In genomic region chr11:70578371-70578770, GRCh38 we compare ENCODE assay signal across 21 cellular contexts.
DNase-seq lines count a peak whose midpoint lies in the region; ATAC-seq, FAIRE-seq and TF ChIP-seq lines count a peak whose summit lies in the region.
"Had no signal": no experiment of that assay in that cellular context is flagged by ENCODE, and none has a peak within 500 bp of the region (broad histone marks: within the 10 kb centered on the region; RNA-seq: fewer than 3 reads in every experiment).

No MANE protein-coding gene starts in this region.

- H3K36me3 ChIP-seq in H7 (replicated peaks; ENCODE audit: control insufficient read depth, insufficient read depth, low read length) (no peaks in the 10 kb centered on the region), upper lobe of right lung (no peaks in the 10 kb centered on the region)
- H3K36me3 ChIP-seq: BE2C had no signal

- H3K27me3 Mint-ChIP-seq in chondrocyte (ENCODE audit: low read depth) (peaks cover 9% of the 10 kb centered on the region), nephron progenitor cell (ENCODE audit: low read depth, poor library complexity) (no peaks in the 10 kb centered on the region)

- no peak overlapping the region for H3K27ac Mint-ChIP-seq in chondrocyte (ENCODE audit: unreplicated experiment)
- no peak overlapping the region for H3K27ac Mint-ChIP-seq in nephron progenitor cell
- H3K27ac Mint-ChIP-seq: CD4-positive, alpha-beta T cell; GM23338; HFFc6 had no signal

- no peaks in the 10 kb centered on the region for H3K9me3 ChIP-seq in upper lobe of right lung
- H3K9me3 ChIP-seq: BE2C had no signal

- ATAC-seq in upper lobe of right lung (no peak), HG03135 (IDR thresholded peaks at IDR 0.05; ENCODE audit: unreplicated experiment) (no peak)
- ATAC-seq: GM23338, HCT116, HepG2 had no signal

- H3K36me3 Mint-ChIP-seq in chondrocyte (ENCODE audit: low read depth): no peaks in the 10 kb centered on the region
- no peaks in the 10 kb centered on the region for H3K36me3 Mint-ChIP-seq in nephron progenitor cell (ENCODE audit: low read depth)
- H3K36me3 Mint-ChIP-seq: IgD-negative memory B cell had no signal

- FAIRE-seq in RCC 7860 (lab: Jason Lieb, UNC): no peak
- FAIRE-seq: GM12892, GM18507, H54, HepG2 had no signal

- no peaks in the 10 kb centered on the region for H3K27me3 ChIP-seq in H7 (ENCODE audit: control insufficient read depth, insufficient read depth, low read length)
- no peaks in the 10 kb centered on the region for H3K27me3 ChIP-seq in upper lobe of right lung
- H3K27me3 ChIP-seq: BE2C had no signal

- no peaks in the 10 kb centered on the region for H3K9me3 Mint-ChIP-seq in chondrocyte (ENCODE audit: low read depth)
- H3K9me3 Mint-ChIP-seq in nephron progenitor cell: no peaks in the 10 kb centered on the region
- H3K9me3 Mint-ChIP-seq: CD4-positive, alpha-beta T cell; GM23338; IgD-negative memory B cell had no signal

- H3K4me1 Mint-ChIP-seq in chondrocyte (ENCODE audit: low read depth): no peaks in the 10 kb centered on the region
- no peaks in the 10 kb centered on the region for H3K4me1 Mint-ChIP-seq in nephron progenitor cell
- H3K4me1 Mint-ChIP-seq: IgD-negative memory B cell had no signal

- no peak overlapping the region for H3K27ac ChIP-seq in upper lobe of right lung

- no peak overlapping the region for H3K4me3 Mint-ChIP-seq in chondrocyte (ENCODE audit: unreplicated experiment)
- no peak overlapping the region for H3K4me3 Mint-ChIP-seq in nephron progenitor cell
- H3K4me3 Mint-ChIP-seq: CD4-positive, alpha-beta T cell; GM23338; HFFc6; IgD-negative memory B cell had no signal

- intact Hi-C loops in posterior vena cava (cut with DNase I) (no loop called here), upper lobe of right lung (cut with DNase I) (no loop called here)

- peak; percentile 29 for DNase-seq in H7
- DNase-seq in chondrocyte (ENCODE audit: low spot score): peak; percentile 53
- peak; percentile 65 for DNase-seq in posterior vena cava (ENCODE audit: low spot score)
- DNase-seq in upper lobe of right lung: peak; percentile 32
- no peak for DNase-seq in RCC 7860 (ENCODE audit: low spot score)
- DNase-seq in nephron progenitor cell: no peak
- DNase-seq: C1 segment of cervical spinal cord, DMS153, DMS79, GDM1, HFFc6 had no signal

- TF ChIP-seq CTCF in chondrocyte (IDR thresholded peaks at IDR 0.05): no peak
- TF ChIP-seq CTCF in upper lobe of right lung (IDR thresholded peaks at IDR 0.05): no peak
- TF ChIP-seq CTCF in nephron progenitor cell (IDR thresholded peaks at IDR 0.05): no peak

- H3K4me3 ChIP-seq in H7 (ENCODE audit: insufficient read depth, low read depth, low read length) (no peak overlapping the region), upper lobe of right lung (no peak overlapping the region)
- H3K4me3 ChIP-seq: GM23338 had no signal

- no peaks in the 10 kb centered on the region for H3K4me1 ChIP-seq in upper lobe of right lung

Comparison
In these comparisons a context has a peak if more than half of its experiments do, and no peak if none do; other contexts are left out.
1. DNase-seq: peak in H7 (single experiment), chondrocyte (single experiment), posterior vena cava (single experiment) and upper lobe of right lung (single experiment); none in RCC 7860 (single experiment) and nephron progenitor cell (single experiment).